In the genomic region with DNA sequence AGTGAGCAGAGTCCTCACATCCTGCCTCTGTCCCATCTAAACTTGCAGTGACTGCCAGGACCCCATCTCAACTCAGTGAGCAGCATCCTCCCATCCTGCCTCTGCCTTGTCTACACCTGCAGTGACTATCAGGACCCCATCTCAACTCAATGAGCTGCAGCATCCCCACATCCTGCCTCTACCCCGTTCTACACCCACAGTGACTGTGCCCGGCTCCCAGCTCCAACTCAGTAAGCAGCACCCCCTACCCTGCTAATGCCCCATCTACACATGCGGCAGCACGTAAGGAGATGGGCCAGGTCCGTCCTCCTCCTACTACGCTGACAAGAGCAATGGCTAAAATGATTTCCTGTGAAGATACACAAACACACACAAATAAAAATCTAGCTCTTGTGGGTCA, we compare ENCODE assay signal across 25 cellular contexts.
"Had no signal": no experiment of that assay in that cellular context is flagged by ENCODE, and none has a peak within 500 bp of the region (broad histone marks: within the 10 kb centered on the region; RNA-seq: fewer than 3 reads in every experiment).

No MANE protein-coding gene starts in this region.

- ATAC-seq: activated CD8-positive, alpha-beta T cell treated with anti-CD3 and anti-CD28 coated beads, Interleukin-2, amount 10 ng/mL, durations not matched to agents 7 days and 5 days had no signal

- H3K27ac ChIP-seq: cardiac muscle cell, KMS-11, PC-9, WERI-Rb-1 had no signal

- DNase-seq: activated CD4-positive, alpha-beta T cell treated with anti-CD3 and anti-CD28 coated beads, Interleukin-2, amount 10 ng/mL, durations not matched to agents 7 days and 5 days; activated CD4-positive, alpha-beta T cell treated with anti-CD3 and anti-CD28 coated beads, Interleukin-2, amount 50 U/mL, for 48 hours; activated CD4-positive, CD25-positive, alpha-beta regulatory T cell; activated CD8-positive, alpha-beta T cell treated with anti-CD3 and anti-CD28 coated beads, Interleukin-2, amount 10 ng/mL, durations not matched to agents 7 days and 5 days; activated gamma-delta T cell; activated naive CD4-positive, alpha-beta T cell treated with Interleukin-2 at 50 U/mL for 16 hours; activated naive CD8-positive, alpha-beta T cell treated with anti-CD3 and anti-CD28 coated beads, Interleukin-2, amount 10 ng/mL, durations not matched to agents 7 days and 5 days; activated T-cell treated with anti-CD3 and anti-CD28 coated beads, Interleukin-2, amount 50 U/mL, for 24 hours; amygdala; MM.1S; MV-4-11; NCI-H1436 treated with DMSO at 0.1 percent for 48 hours; NCI-H1694 treated with DMSO at 0.1 percent for 48 hours; NCI-H526; NK-92 treated with Interleukin-12 subunit alpha and Interleukin-12 subunit beta, amount 100 ng/mL, for 24 hours; PC-9; Right ventricle myocardium superior; SW 1271; T-helper 1 cell; T-helper 2 cell; T-helper 9 cell; WERI-Rb-1 had no signal

- H3K4me3 ChIP-seq: ascending aorta, cardiac muscle cell, PC-9 had no signal

- H3K27me3 ChIP-seq: ascending aorta, cardiac muscle cell had no signal

- H3K36me3 ChIP-seq: ascending aorta, cardiac muscle cell, WERI-Rb-1 had no signal

- H2AFZ ChIP-seq: PC-9 had no signal

- H3K9ac ChIP-seq: KMS-11 had no signal

- H3K4me2 ChIP-seq: KMS-11, PC-9 had no signal

- H3K9me3 ChIP-seq: ascending aorta had no signal
